Comparison of ENCODE assay signal across 31 cellular contexts in the genomic region with DNA sequence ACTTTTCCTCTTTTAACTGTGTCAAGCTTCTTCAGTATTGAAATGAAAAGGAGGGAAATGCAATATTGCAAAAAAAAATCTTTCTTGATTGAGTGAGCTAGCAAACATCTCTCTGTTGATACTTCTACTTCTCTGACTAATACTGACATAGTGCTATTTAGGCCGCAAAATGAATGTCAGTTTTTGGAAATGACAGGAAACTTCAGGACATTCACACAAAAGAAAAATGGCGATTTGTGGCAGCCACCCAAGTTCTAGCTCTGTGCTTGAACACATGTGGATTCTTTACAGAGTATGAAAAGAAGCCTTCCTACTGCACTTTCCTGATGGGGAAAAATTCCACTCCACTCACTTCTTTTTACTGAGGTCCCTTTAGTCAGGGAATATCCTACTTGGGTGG.
DNase-seq lines count a peak whose midpoint lies in the region; ATAC-seq, FAIRE-seq and TF ChIP-seq lines count a peak whose summit lies in the region.
"Had no signal": no experiment of that assay in that cellular context is flagged by ENCODE, and none has a peak within 500 bp of the region (broad histone marks: within the 10 kb centered on the region; RNA-seq: fewer than 3 reads in every experiment).

No MANE protein-coding gene starts in this region.

- DNase-seq in HFFc6 (no peak), astrocyte (ENCODE audit: low read depth) (peak; percentile 54), fibroblast of mammary gland (ENCODE audit: low read depth) (peak; percentile 38), osteocyte (ENCODE audit: extremely low spot score, unreplicated experiment) (no peak), ecto neural progenitor cell (ENCODE audit: low spot score) (no peak)
- no peak for DNase-seq in activated naive CD4-positive, alpha-beta T cell treated with anti-CD3 and anti-CD28 coated beads, Interleukin-2, amount 50 U/mL, for 16 hours
- DNase-seq: activated CD4-positive, alpha-beta T cell treated with anti-CD3 and anti-CD28 coated beads for 48 hours; activated CD8-positive, alpha-beta memory T cell treated with anti-CD3 and anti-CD28 coated beads for 24 hours; activated effector memory CD4-positive, alpha-beta T cell treated with Interleukin-2 at 50 U/mL for 16 hours; activated naive CD8-positive, alpha-beta T cell treated with anti-CD3 and anti-CD28 coated beads for 36 hours; CD4-positive, CD25-positive, alpha-beta regulatory T cell; cerebellar nuclear complex; effector CD8-positive, alpha-beta T cell; Karpas-422; left ventricle myocardium inferior; naive B cell; NCI-H146; NCI-H2107; NCI-H446 treated with DMSO at 0.1 percent for 48 hours; occipital lobe; stomach; T-helper 2 cell had no signal

- H3K9me3 Mint-ChIP-seq in HFFc6 (peaks cover 6% of the 10 kb centered on the region; the same call in 1 of the 2 replicates), astrocyte (ENCODE audit: unreplicated experiment) (no peaks in the 10 kb centered on the region), osteocyte (ENCODE audit: unreplicated experiment) (peaks cover 4% of the 10 kb centered on the region)
- H3K9me3 Mint-ChIP-seq: activated naive CD8-positive, alpha-beta T cell treated with anti-CD3 and anti-CD28 coated beads for 36 hours had no signal

- H4K20me1 ChIP-seq in astrocyte (ENCODE audit: insufficient read depth, low read length): no peaks in the 10 kb centered on the region

- H3K9me3 ChIP-seq in astrocyte (ENCODE audit: insufficient read depth, low read depth, low read length): no peaks in the 10 kb centered on the region
- H3K9me3 ChIP-seq: ascending aorta, HAP-1, left ventricle myocardium inferior, stomach, thyroid gland, vagina had no signal

- no peaks in the 10 kb centered on the region for H3K36me3 ChIP-seq in astrocyte (ENCODE audit: insufficient read depth, low read length)
- H3K36me3 ChIP-seq: ascending aorta, HAP-1, left ventricle myocardium inferior, stomach, thyroid gland, vagina had no signal

- no peaks in the 10 kb centered on the region for H3K4me1 ChIP-seq in astrocyte (ENCODE audit: insufficient read depth, low read length)
- H3K4me1 ChIP-seq: ascending aorta, HAP-1, left ventricle myocardium inferior, stomach, thyroid gland, vagina had no signal

- H3K4me1 Mint-ChIP-seq in HFFc6 (ENCODE audit: low read depth): peaks cover 18% of the 10 kb centered on the region
- H3K4me1 Mint-ChIP-seq in astrocyte (ENCODE audit: low read depth, unreplicated experiment): no peaks in the 10 kb centered on the region
- H3K4me1 Mint-ChIP-seq in osteocyte (ENCODE audit: unreplicated experiment): peaks cover 12% of the 10 kb centered on the region
- H3K4me1 Mint-ChIP-seq: activated naive CD8-positive, alpha-beta T cell treated with anti-CD3 and anti-CD28 coated beads for 36 hours; CD4-positive, CD25-positive, alpha-beta regulatory T cell; naive B cell had no signal

- no peak overlapping the region for H3K4me3 ChIP-seq in astrocyte (ENCODE audit: insufficient read depth, low read depth, low read length)
- no peak overlapping the region for H3K4me3 ChIP-seq in fibroblast of mammary gland (ENCODE audit: control insufficient read depth, low read depth, low read length)
- H3K4me3 ChIP-seq: ascending aorta, HAP-1, left ventricle myocardium inferior, SK-N-MC, stomach, thyroid gland, vagina had no signal

- FAIRE-seq in astrocyte (lab: Jason Lieb, UNC): no peak
- FAIRE-seq: frontal cortex had no signal

- H3K4me2 ChIP-seq in astrocyte (ENCODE audit: low read length): no peak overlapping the region

- no peak overlapping the region for H2AFZ ChIP-seq in astrocyte (ENCODE audit: low read depth, low read length)

- H3K27ac ChIP-seq in astrocyte (ENCODE audit: low read depth, low read length): no peak overlapping the region
- H3K27ac ChIP-seq: ascending aorta, left ventricle myocardium inferior, SK-N-MC, stomach, thyroid gland, vagina had no signal

- no peaks in the 10 kb centered on the region for H3K79me2 ChIP-seq in astrocyte (ENCODE audit: insufficient read depth, low read length)

- TF ChIP-seq CTCF in HFFc6 (IDR thresholded peaks at IDR 0.05): no peak
- no peak for TF ChIP-seq CTCF in astrocyte (IDR thresholded peaks at IDR 0.05; ENCODE audit: insufficient read depth, low read depth, low read length)
- TF ChIP-seq CTCF in fibroblast of mammary gland (conservative IDR thresholded peaks at IDR 0.05; ENCODE audit: control insufficient read depth, insufficient read depth, low read depth, low read length): no peak
- TF ChIP-seq CTCF in osteocyte (IDR thresholded peaks at IDR 0.05): no peak

- H3K36me3 Mint-ChIP-seq in HFFc6 (ENCODE audit: low read depth) (peaks cover 12% of the 10 kb centered on the region; the same call in 1 of the 2 replicates), astrocyte (ENCODE audit: low read depth, unreplicated experiment) (no peaks in the 10 kb centered on the region), osteocyte (ENCODE audit: unreplicated experiment) (no peaks in the 10 kb centered on the region)
- H3K36me3 Mint-ChIP-seq: activated naive CD8-positive, alpha-beta T cell treated with anti-CD3 and anti-CD28 coated beads for 36 hours; CD4-positive, CD25-positive, alpha-beta regulatory T cell; naive B cell had no signal

- H3K9ac ChIP-seq in astrocyte (ENCODE audit: low read length): no peak overlapping the region

- ATAC-seq in HG03521 (IDR thresholded peaks at IDR 0.05; ENCODE audit: unreplicated experiment) (no peak), HG03342 (IDR thresholded peaks at IDR 0.05; ENCODE audit: unreplicated experiment) (no peak)

- H3K27ac Mint-ChIP-seq in HFFc6 (peak overlapping the region; percentile 51; the same call in 1 of the 2 replicates), astrocyte (ENCODE audit: unreplicated experiment) (no peak overlapping the region), osteocyte (ENCODE audit: unreplicated experiment) (peak overlapping the region; percentile 8)
- H3K27ac Mint-ChIP-seq: activated naive CD8-positive, alpha-beta T cell treated with anti-CD3 and anti-CD28 coated beads for 36 hours; CD4-positive, CD25-positive, alpha-beta regulatory T cell; mesothelial cell of epicardium had no signal

- H3K4me3 Mint-ChIP-seq in HFFc6 (no peak overlapping the region), astrocyte (ENCODE audit: unreplicated experiment) (no peak overlapping the region), osteocyte (ENCODE audit: unreplicated experiment) (no peak overlapping the region)
- H3K4me3 Mint-ChIP-seq: activated naive CD8-positive, alpha-beta T cell treated with anti-CD3 and anti-CD28 coated beads for 36 hours; CD4-positive, CD25-positive, alpha-beta regulatory T cell; mesothelial cell of epicardium; naive B cell had no signal

- no peaks in the 10 kb centered on the region for H3K27me3 Mint-ChIP-seq in HFFc6 (ENCODE audit: insufficient read depth)
- H3K27me3 Mint-ChIP-seq in astrocyte (ENCODE audit: low read depth, unreplicated experiment): no peaks in the 10 kb centered on the region
- H3K27me3 Mint-ChIP-seq in osteocyte (ENCODE audit: unreplicated experiment): no peaks in the 10 kb centered on the region
- H3K27me3 Mint-ChIP-seq: activated naive CD8-positive, alpha-beta T cell treated with anti-CD3 and anti-CD28 coated beads for 36 hours; CD4-positive, CD25-positive, alpha-beta regulatory T cell; naive B cell had no signal

- no peaks in the 10 kb centered on the region for H3K27me3 ChIP-seq in astrocyte (ENCODE audit: insufficient read depth, low read length)
- H3K27me3 ChIP-seq: ascending aorta, stomach, thyroid gland, vagina had no signal

Comparison
In these comparisons a context has a peak if more than half of its experiments do, and no peak if none do; other contexts are left out.
1. DNase-seq: peak in astrocyte (single experiment) and fibroblast of mammary gland (single experiment); none in HFFc6 (single experiment), osteocyte (single experiment), ecto neural progenitor cell (single experiment) and activated naive CD4-positive, alpha-beta T cell treated with anti-CD3 and anti-CD28 coated beads, Interleukin-2, amount 50 U/mL, for 16 hours (single experiment).